ENCODE assay signal across 28 cellular contexts in genomic region chr10:83734278-83734677, GRCh38.
"Had no signal": no experiment of that assay in that cellular context is flagged by ENCODE, and none has a peak within 500 bp of the region (broad histone marks: within the 10 kb centered on the region; RNA-seq: fewer than 3 reads in every experiment).

No MANE protein-coding gene starts in this region.

- H3K79me2 ChIP-seq: hepatocyte had no signal

- H3K27ac ChIP-seq: coronary artery, dorsolateral prefrontal cortex, epithelial cell of prostate, esophagus muscularis mucosa, esophagus squamous epithelium, foreskin keratinocyte, gastrocnemius medialis, gastroesophageal sphincter, heart left ventricle, heart right ventricle, hepatocyte had no signal

- DNase-seq: cortex of kidney; dermis blood vessel endothelial cell; dorsolateral prefrontal cortex; effector CD4-positive, alpha-beta T cell; effector CD8-positive, alpha-beta T cell; effector memory CD4-positive, alpha-beta T cell; effector memory CD8-positive, alpha-beta T cell; endodermal cell; erythroblast; esophagus squamous epithelium; foreskin fibroblast; foreskin keratinocyte; foreskin melanocyte; gastrocnemius medialis; glutamatergic neuron; head of caudate nucleus; heart left ventricle; heart right ventricle; hippocampal formation had no signal

- H2AFZ ChIP-seq: hepatocyte had no signal

- H3K36me3 ChIP-seq: esophagus muscularis mucosa, esophagus squamous epithelium, gastrocnemius medialis, gastroesophageal sphincter, heart left ventricle, heart right ventricle had no signal

- H3K4me2 ChIP-seq: hepatocyte had no signal

- H3K27ac Mint-ChIP-seq: dendritic cell treated with granulocyte-macrophage colony-stimulating factor and Interleukin-4, amounts not matched to agents 40 ng/mL and 50 ng/mL, for 4 days; effector memory CD8-positive, alpha-beta T cell; endodermal cell had no signal

- H3K4me3 Mint-ChIP-seq: dendritic cell treated with granulocyte-macrophage colony-stimulating factor and Interleukin-4, amounts not matched to agents 40 ng/mL and 50 ng/mL, for 4 days; effector memory CD8-positive, alpha-beta T cell; endodermal cell had no signal

- H3K4me3 ChIP-seq: coronary artery, dorsolateral prefrontal cortex, esophagus muscularis mucosa, esophagus squamous epithelium, gastrocnemius medialis, gastroesophageal sphincter, heart left ventricle, heart right ventricle, hepatocyte had no signal

- ATAC-seq: effector memory CD8-positive, alpha-beta T cell; esophagus mucosa; foreskin keratinocyte; gastrocnemius medialis; gastroesophageal sphincter; heart left ventricle; heart right ventricle had no signal

- H3K27me3 Mint-ChIP-seq: dendritic cell treated with granulocyte-macrophage colony-stimulating factor and Interleukin-4, amounts not matched to agents 40 ng/mL and 50 ng/mL, for 4 days; effector memory CD8-positive, alpha-beta T cell had no signal

- H3K4me1 Mint-ChIP-seq: endodermal cell had no signal

- H3K4me1 ChIP-seq: esophagus muscularis mucosa, esophagus squamous epithelium, foreskin keratinocyte, gastrocnemius medialis, gastroesophageal sphincter, heart left ventricle, heart right ventricle had no signal

- H3K9me3 ChIP-seq: gastrocnemius medialis had no signal

- FAIRE-seq: endothelial cell of umbilical vein, frontal cortex had no signal

- H3K27me3 ChIP-seq: dorsolateral prefrontal cortex, esophagus muscularis mucosa, esophagus squamous epithelium, foreskin keratinocyte, gastrocnemius medialis, gastroesophageal sphincter, heart left ventricle, heart right ventricle, hepatocyte had no signal
